8 cellular contexts compared by ENCODE assay signal in genomic region chr10:16519908-16520861, GRCh38. TPM values are rescaled to one million over a fixed set of nuclear protein-coding genes. Genes with fewer than 3 reads are reported as not detected.
DNase-seq lines count a peak whose midpoint lies in the region; ATAC-seq, FAIRE-seq and TF ChIP-seq lines count a peak whose summit lies in the region.

No MANE protein-coding gene starts in this region.

- H3K36me3 Mint-ChIP-seq in activated naive CD4-positive, alpha-beta T cell treated with anti-CD3 and anti-CD28 coated beads for 36 hours (ENCODE audit: low read depth), result no peaks in the 10 kb centered on the region
- no peaks in the 10 kb centered on the region for H3K36me3 Mint-ChIP-seq in activated T-helper 17 cell treated with anti-CD3 and anti-CD28 coated beads, Interleukin-2, amount 50 U/mL, for 72 hours (ENCODE audit: low read depth)
- H3K36me3 Mint-ChIP-seq in memory B cell, result no peaks in the 10 kb centered on the region

- peaks cover 6% of the 10 kb centered on the region for H3K4me1 Mint-ChIP-seq in activated naive CD4-positive, alpha-beta T cell treated with anti-CD3 and anti-CD28 coated beads for 36 hours (ENCODE audit: low read depth)
- no peaks in the 10 kb centered on the region for H3K4me1 Mint-ChIP-seq in activated T-helper 17 cell treated with anti-CD3 and anti-CD28 coated beads, Interleukin-2, amount 50 U/mL, for 72 hours
- H3K4me1 Mint-ChIP-seq in memory B cell, result peaks cover 15% of the 10 kb centered on the region

- CTCF ChIA-PET in activated naive CD4-positive, alpha-beta T cell treated with anti-CD3 and anti-CD28 coated beads for 36 hours (lab: Charles Lee), result no interaction called here

- ATAC-seq in HG02885 (IDR thresholded peaks at IDR 0.05; ENCODE audit: poor library complexity, unreplicated experiment), result peak; percentile 25
- peak; percentile 54 for ATAC-seq in activated T-helper 17 cell treated with anti-CD3 and anti-CD28 coated beads, Interleukin-2, amount 50 U/mL, for 72 hours (replicated peaks)
- peak; percentile 15 for ATAC-seq in memory B cell (ENCODE audit: low read depth)

- H3K27me3 Mint-ChIP-seq in activated naive CD4-positive, alpha-beta T cell treated with anti-CD3 and anti-CD28 coated beads for 36 hours (ENCODE audit: low read depth), result peaks cover 41% of the 10 kb centered on the region
- peaks cover 23% of the 10 kb centered on the region for H3K27me3 Mint-ChIP-seq in activated T-helper 17 cell treated with anti-CD3 and anti-CD28 coated beads, Interleukin-2, amount 50 U/mL, for 72 hours
- peaks cover 24% of the 10 kb centered on the region for H3K27me3 Mint-ChIP-seq in memory B cell

- TF ChIP-seq CTCF in D721Med (IDR thresholded peaks at IDR 0.05; ENCODE audit: insufficient read depth, missing control alignments), result no peak

- no peak overlapping the region for H3K27ac Mint-ChIP-seq in activated naive CD4-positive, alpha-beta T cell treated with anti-CD3 and anti-CD28 coated beads for 36 hours
- H3K27ac Mint-ChIP-seq in activated T-helper 17 cell treated with anti-CD3 and anti-CD28 coated beads, Interleukin-2, amount 50 U/mL, for 72 hours, result no peak overlapping the region
- no peak overlapping the region for H3K27ac Mint-ChIP-seq in memory B cell

- FAIRE-seq in D721Med (lab: Jason Lieb, UNC), result no peak

- intact Hi-C loops in activated naive CD4-positive, alpha-beta T cell treated with anti-CD3 and anti-CD28 coated beads for 36 hours (cut with micrococcal nuclease), result loop anchor here (2.0 kb wide), 2 partner anchors 259 to 403 kb away; no protein-coding TSS in a partner anchor

- no peaks in the 10 kb centered on the region for H3K9me3 Mint-ChIP-seq in activated naive CD4-positive, alpha-beta T cell treated with anti-CD3 and anti-CD28 coated beads for 36 hours
- H3K9me3 Mint-ChIP-seq in activated T-helper 17 cell treated with anti-CD3 and anti-CD28 coated beads, Interleukin-2, amount 50 U/mL, for 72 hours, result no peaks in the 10 kb centered on the region
- no peaks in the 10 kb centered on the region for H3K9me3 Mint-ChIP-seq in memory B cell

- peak overlapping the region; percentile 73 for H3K4me3 Mint-ChIP-seq in activated naive CD4-positive, alpha-beta T cell treated with anti-CD3 and anti-CD28 coated beads for 36 hours
- peak overlapping the region; percentile 60 for H3K4me3 Mint-ChIP-seq in activated T-helper 17 cell treated with anti-CD3 and anti-CD28 coated beads, Interleukin-2, amount 50 U/mL, for 72 hours
- H3K4me3 Mint-ChIP-seq in memory B cell, result peak overlapping the region; percentile 76

- peak; percentile 33 for DNase-seq in activated naive CD4-positive, alpha-beta T cell treated with anti-CD3 and anti-CD28 coated beads for 36 hours
- DNase-seq in activated naive CD4-positive, alpha-beta T cell (lab: John Stamatoyannopoulos, UW), result no peak
- DNase-seq in memory B cell (ENCODE audit: low spot score in 2 of 2) (peak in 1 of 2 donors; percentile 9), NCI-H1048 (lab: John Stamatoyannopoulos, UW) (no peak), hepatic stellate cell (ENCODE audit: low spot score) (no peak), D721Med (ENCODE audit: insufficient read length, low spot score) (no peak)

RNA-seq across cellular contexts. Expression of gene C1QL3, which starts 1.5 kb away (rescaled TPM):
- total RNA-seq in activated naive CD4-positive, alpha-beta T cell treated with anti-CD3 and anti-CD28 coated beads for 36 hours, result under 1 TPM in 1 of 2 experiments, not detected in 1; 0.07 TPM
- under 1 TPM in 1 of 2 donors, not detected in 1; 0.13 TPM for total RNA-seq in activated T-helper 17 cell treated with anti-CD3 and anti-CD28 coated beads, Interleukin-2, amount 50 U/mL, for 72 hours
